25 cellular contexts compared by ENCODE assay signal in the genomic region with DNA sequence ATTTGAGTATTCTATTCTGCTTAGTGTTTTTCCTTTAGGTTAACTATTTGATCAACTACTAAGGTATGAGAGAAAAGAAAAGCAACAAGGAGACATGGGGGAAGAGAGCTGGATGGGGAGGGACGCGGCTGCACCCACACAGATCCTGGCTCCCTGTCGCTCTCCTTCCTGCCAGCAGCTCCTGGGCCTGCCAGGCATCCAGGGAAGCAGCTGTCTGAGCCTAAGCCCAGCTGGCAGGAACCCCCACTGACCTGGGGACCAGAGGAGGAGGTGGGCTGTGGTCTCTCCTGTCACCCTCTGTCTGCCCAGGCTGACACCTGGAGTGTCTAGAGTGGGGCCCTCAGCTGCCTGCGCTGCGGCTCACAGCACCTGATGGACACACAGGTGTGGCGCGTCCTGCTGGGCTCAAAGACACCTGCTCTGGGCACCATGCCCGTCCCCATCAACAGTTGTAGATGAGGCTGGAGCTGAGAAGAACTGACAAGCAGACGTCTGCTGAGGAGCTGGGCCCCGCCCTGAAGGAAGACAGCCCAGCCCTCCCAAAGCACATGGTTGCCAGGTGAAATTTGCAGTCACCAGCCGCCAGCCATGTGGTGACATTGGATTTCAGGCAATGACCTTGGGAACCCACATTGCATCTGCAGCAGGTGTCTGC.
A peak's percentile ranks its signal among the peaks of the same experiment; 100 is the strongest.
DNase-seq lines count a peak whose midpoint lies in the region; ATAC-seq, FAIRE-seq and TF ChIP-seq lines count a peak whose summit lies in the region.
"Had no signal": no experiment of that assay in that cellular context is flagged by ENCODE, and none has a peak within 500 bp of the region (broad histone marks: within the 10 kb centered on the region; RNA-seq: fewer than 3 reads in every experiment).

No MANE protein-coding gene starts in this region.

- no peaks in the 10 kb centered on the region for H3F3A ChIP-seq in MM.1S (ENCODE audit: insufficient read depth, low read length)

- intact Hi-C loops in uterus (cut with DNase I; ENCODE audit: low total_unique reads), result no loop called here

- no peak overlapping the region for H3K9ac ChIP-seq in MM.1S (ENCODE audit: low read length)

- no peaks in the 10 kb centered on the region for H3K9me2 ChIP-seq in MM.1S (replicated peaks; ENCODE audit: insufficient read depth, low read length)

- no peak overlapping the region for H3K27ac Mint-ChIP-seq in stimulated activated naive CD8-positive, alpha-beta T cell treated with anti-CD3 and anti-CD28 coated beads, Interleukin-15, amount 100 ng/mL, for 72 hours
- H3K27ac Mint-ChIP-seq: activated B cell treated with CpG ODN at 0.5 μM for 24 hours; activated CD4-positive, alpha-beta memory T cell treated with anti-CD3 and anti-CD28 coated beads for 36 hours; CD14-positive monocyte; dendritic cell treated with granulocyte-macrophage colony-stimulating factor and Interleukin-4, amounts not matched to agents 40 ng/mL and 50 ng/mL, for 4 days; T-helper 2 cell treated with Interferon-gamma antibody and Interleukin-4, amounts not matched to agents 5 μg/mL and 100 μg/mL, for 36 hours had no signal

- H2AFZ ChIP-seq in MM.1S (ENCODE audit: low read length), result no peak overlapping the region; the same call in 1 of the 2 replicates

- H3K79me2 ChIP-seq in MM.1S (ENCODE audit: low read length), result no peaks in the 10 kb centered on the region

- TF ChIP-seq CTCF in MM.1S (IDR thresholded peaks at IDR 0.05; ENCODE audit: low read length) (no peak), Peyer's patch (IDR thresholded peaks at IDR 0.05) (no peak), uterus (IDR thresholded peaks at IDR 0.05) (no peak)

- no peak overlapping the region for H3K4me3 Mint-ChIP-seq in stimulated activated naive CD8-positive, alpha-beta T cell treated with anti-CD3 and anti-CD28 coated beads, Interleukin-15, amount 100 ng/mL, for 72 hours
- H3K4me3 Mint-ChIP-seq: activated B cell treated with CpG ODN at 0.5 μM for 24 hours; activated CD4-positive, alpha-beta memory T cell treated with anti-CD3 and anti-CD28 coated beads for 36 hours; dendritic cell treated with granulocyte-macrophage colony-stimulating factor and Interleukin-4, amounts not matched to agents 40 ng/mL and 50 ng/mL, for 4 days; T-helper 2 cell treated with Interferon-gamma antibody and Interleukin-4, amounts not matched to agents 5 μg/mL and 100 μg/mL, for 36 hours had no signal

- DNase-seq in COLO668 (lab: John Stamatoyannopoulos, UW; ENCODE audit: unreplicated experiment) (peak; percentile 88), MM.1S (peak; percentile 72), NCI-H2171 (lab: John Stamatoyannopoulos, UW) (peak; percentile 86), Peyer's patch (peak in 2 of 3 donors; percentile 56 to 69), GM12891 (ENCODE audit: insufficient read length, low spot score) (no peak), uterus (no peak)
- DNase-seq in stimulated activated naive CD8-positive, alpha-beta T cell treated with anti-CD3 and anti-CD28 coated beads, Interleukin-15, amount 100 ng/mL, for 72 hours, result no peak
- DNase-seq: activated B cell treated with CpG ODN at 0.5 μM for 24 hours; activated CD4-positive, alpha-beta memory T cell treated with anti-CD3 and anti-CD28 coated beads for 36 hours; activated gamma-delta T cell treated with Interleukin-2 at 50 U/mL for 16 hours; H7; NCI-H146; stimulated activated CD4-positive, alpha-beta T cell treated with anti-CD3 and anti-CD28 coated beads, Interleukin-2, amount 100 ng/mL, for 48 hours; stimulated activated naive CD8-positive, alpha-beta T cell treated with anti-CD3 and anti-CD28 coated beads, Interleukin-15, Interleukin-2, amounts not matched to agents 100 U/mL and 50 U/mL, for 24 hours; tibial artery had no signal

- FAIRE-seq in GM12891 (lab: Jason Lieb, UNC), result no peak
- FAIRE-seq: bronchial epithelial cell, GM18507 had no signal

- no peaks in the 10 kb centered on the region for H4K20me1 ChIP-seq in MM.1S (ENCODE audit: insufficient read depth, low read length)

- H3K4me1 Mint-ChIP-seq in stimulated activated naive CD8-positive, alpha-beta T cell treated with anti-CD3 and anti-CD28 coated beads, Interleukin-15, amount 100 ng/mL, for 72 hours, result peaks cover 7% of the 10 kb centered on the region
- H3K4me1 Mint-ChIP-seq: activated B cell treated with CpG ODN at 0.5 μM for 24 hours, CD14-positive monocyte had no signal

- TF ChIP-seq POLR2A in Peyer's patch (IDR thresholded peaks at IDR 0.05) (no peak), GM12891 (IDR thresholded peaks at IDR 0.05; ENCODE audit: low read depth, low read length) (no peak), uterus (IDR thresholded peaks at IDR 0.05) (no peak)

- H3K36me3 ChIP-seq in MM.1S (replicated peaks; ENCODE audit: insufficient read depth, low read length) (no peaks in the 10 kb centered on the region), Peyer's patch (no peaks in the 10 kb centered on the region), uterus (no peaks in the 10 kb centered on the region)
- H3K36me3 ChIP-seq: prostate gland, tibial artery had no signal

- no peak overlapping the region for H3K4me3 ChIP-seq in MM.1S (ENCODE audit: low read length)
- no peak overlapping the region for H3K4me3 ChIP-seq in Peyer's patch
- H3K4me3 ChIP-seq in uterus, result no peak overlapping the region
- H3K4me3 ChIP-seq: prostate gland, smooth muscle cell, tibial artery had no signal

- H3K4me2 ChIP-seq in MM.1S (ENCODE audit: low read depth, low read length), result peak overlapping the region; percentile 18; the same call in 1 of the 2 replicates
- H3K4me2 ChIP-seq: smooth muscle cell had no signal

- H3K27me3 ChIP-seq in MM.1S (replicated peaks; ENCODE audit: insufficient read depth, low read length), result no peaks in the 10 kb centered on the region
- no peaks in the 10 kb centered on the region for H3K27me3 ChIP-seq in Peyer's patch
- H3K27me3 ChIP-seq in uterus, result no peaks in the 10 kb centered on the region
- H3K27me3 ChIP-seq: tibial artery had no signal

- ATAC-seq in GM21723 (IDR thresholded peaks at IDR 0.05; ENCODE audit: unreplicated experiment), result no peak
- ATAC-seq in stimulated activated naive CD8-positive, alpha-beta T cell treated with anti-CD3 and anti-CD28 coated beads, Interleukin-15, amount 100 ng/mL, for 72 hours, result no peak
- ATAC-seq: Panc1; SK-N-SH treated with all-trans-retinoic acid at 6 μM for 48 hours; stimulated activated naive CD8-positive, alpha-beta T cell treated with anti-CD3 and anti-CD28 coated beads, Interleukin-15, Interleukin-2, amounts not matched to agents 100 U/mL and 50 U/mL, for 24 hours had no signal

- peak overlapping the region; percentile 50; the same call in 1 of the 2 replicates for H3K27ac ChIP-seq in MM.1S (ENCODE audit: low read length)
- H3K27ac ChIP-seq in Peyer's patch, result no peak overlapping the region
- no peak overlapping the region for H3K27ac ChIP-seq in uterus
- H3K27ac ChIP-seq: prostate gland, tibial artery had no signal

- peaks cover 4% of the 10 kb centered on the region for H3K4me1 ChIP-seq in MM.1S (ENCODE audit: low read length)
- peaks cover 0 to 26% (median 2%) of the 10 kb centered on the region in 4 donors for H3K4me1 ChIP-seq in Peyer's patch
- H3K4me1 ChIP-seq in uterus, result no peaks in the 10 kb centered on the region
- H3K4me1 ChIP-seq: prostate gland, tibial artery had no signal

- H3K9me3 ChIP-seq in MM.1S (replicated peaks; ENCODE audit: insufficient read depth, low read length) (no peaks in the 10 kb centered on the region), Peyer's patch (no peaks in the 10 kb centered on the region), uterus (no peaks in the 10 kb centered on the region)
- H3K9me3 ChIP-seq: prostate gland, tibial artery had no signal

- H3K27me3 Mint-ChIP-seq in stimulated activated naive CD8-positive, alpha-beta T cell treated with anti-CD3 and anti-CD28 coated beads, Interleukin-15, amount 100 ng/mL, for 72 hours, result peaks cover 22% of the 10 kb centered on the region

- peaks cover 0 to 2% of the 10 kb centered on the region in 2 donors for H3K9me3 Mint-ChIP-seq in stimulated activated naive CD8-positive, alpha-beta T cell treated with anti-CD3 and anti-CD28 coated beads, Interleukin-15, amount 100 ng/mL, for 72 hours
- H3K9me3 Mint-ChIP-seq: activated B cell treated with CpG ODN at 0.5 μM for 24 hours; activated CD4-positive, alpha-beta memory T cell treated with anti-CD3 and anti-CD28 coated beads for 36 hours; dendritic cell treated with granulocyte-macrophage colony-stimulating factor and Interleukin-4, amounts not matched to agents 40 ng/mL and 50 ng/mL, for 4 days; T-helper 2 cell treated with Interferon-gamma antibody and Interleukin-4, amounts not matched to agents 5 μg/mL and 100 μg/mL, for 36 hours had no signal

TF ChIP-seq in GM12891, 5 proteins besides CTCF, POLR2A, EP300 and RAD21:
- no peak for TF ChIP-seq TAF1 (IDR thresholded peaks at IDR 0.05; ENCODE audit: low read depth, low read length)

Comparison
In these comparisons a context has a peak if more than half of its experiments do, and no peak if none do; other contexts are left out.
1. DNase-seq: peak in COLO668 (single experiment), MM.1S (single experiment), NCI-H2171 (single experiment) and Peyer's patch (2 of 3); none in GM12891 (single experiment), uterus (0 of 2) and stimulated activated naive CD8-positive, alpha-beta T cell treated with anti-CD3 and anti-CD28 coated beads, Interleukin-15, amount 100 ng/mL, for 72 hours (0 of 2).